ENCODE assay signal across 37 cellular contexts in the genomic region with DNA sequence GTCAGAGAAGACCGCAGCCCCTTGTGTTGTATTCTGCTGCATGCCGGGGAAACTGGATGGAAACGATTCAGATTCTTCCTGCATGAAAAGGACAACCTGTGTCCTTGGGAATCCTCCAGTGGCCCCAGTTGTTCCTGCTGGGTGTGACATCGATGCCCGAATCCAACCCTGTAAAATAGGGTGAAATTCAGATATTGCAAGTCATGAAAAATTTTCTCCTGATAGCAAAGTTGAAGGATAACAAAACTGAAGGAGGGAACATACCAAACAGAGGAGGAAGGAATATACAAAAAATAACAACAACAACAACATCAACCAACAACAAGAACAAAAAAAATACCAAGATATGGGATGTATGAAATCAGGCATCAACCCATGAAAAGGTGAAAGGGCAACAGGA.
"Had no signal": no experiment of that assay in that cellular context is flagged by ENCODE, and none has a peak within 500 bp of the region (broad histone marks: within the 10 kb centered on the region; RNA-seq: fewer than 3 reads in every experiment).

No MANE protein-coding gene starts in this region.

- H3K36me3 Mint-ChIP-seq: activated naive CD8-positive, alpha-beta T cell treated with anti-CD3 and anti-CD28 coated beads for 36 hours had no signal

- H3K27ac ChIP-seq: adrenal gland, body of pancreas, brain microvascular endothelial cell, breast epithelium, VCaP had no signal

- FAIRE-seq: astrocyte, TTC549 had no signal

- ATAC-seq: activated CD4-positive, alpha-beta T cell treated with anti-CD3 and anti-CD28 coated beads for 36 hours; activated CD8-positive, alpha-beta memory T cell treated with anti-CD3 and anti-CD28 coated beads, Interleukin-2, amount 10 ng/mL, durations not matched to agents 7 days and 5 days; activated CD8-positive, alpha-beta T cell treated with anti-CD3 and anti-CD28 coated beads, Interleukin-2, amount 10 ng/mL, durations not matched to agents 7 days and 5 days; activated naive CD4-positive, alpha-beta T cell treated with anti-CD3 and anti-CD28 coated beads, Interleukin-2, amount 50 U/mL, for 72 hours; activated T-cell treated with anti-CD3 and anti-CD28 coated beads, Interleukin-2, amount 50 U/mL, for 4 hours; activated T-cell treated with anti-CD3 and anti-CD28 coated beads, Interleukin-2, amount 50 U/mL, for 72 hours; activated T-helper 17 cell treated with anti-CD3 and anti-CD28 coated beads, Interleukin-2, amount 50 U/mL, for 72 hours; body of pancreas; T-cell had no signal

- H3K4me1 ChIP-seq: breast epithelium had no signal

- DNase-seq: activated B cell treated with CpG ODN at 0.5 μM for 24 hours; activated CD4-positive, alpha-beta memory T cell treated with anti-CD3 and anti-CD28 coated beads, Interleukin-2, amount 10 ng/mL, durations not matched to agents 7 days and 5 days; activated CD4-positive, alpha-beta T cell treated with anti-CD3 and anti-CD28 coated beads for 1 hour; activated CD4-positive, alpha-beta T cell treated with anti-CD3 and anti-CD28 coated beads for 36 hours; activated CD4-positive, alpha-beta T cell treated with anti-CD3 and anti-CD28 coated beads for 48 hours; activated CD4-positive, alpha-beta T cell treated with anti-CD3 and anti-CD28 coated beads, Interleukin-2, amount 10 ng/mL, durations not matched to agents 7 days and 5 days; activated CD4-positive, alpha-beta T cell treated with anti-CD3 and anti-CD28 coated beads, Interleukin-2, amount 50 U/mL, for 48 hours; activated CD8-positive, alpha-beta memory T cell treated with anti-CD3 and anti-CD28 coated beads for 24 hours; activated CD8-positive, alpha-beta memory T cell treated with anti-CD3 and anti-CD28 coated beads, Interleukin-2, amount 10 ng/mL, durations not matched to agents 7 days and 5 days; activated CD8-positive, alpha-beta T cell treated with anti-CD3 and anti-CD28 coated beads, Interleukin-2, amount 10 ng/mL, durations not matched to agents 7 days and 5 days; activated effector memory CD4-positive, alpha-beta T cell treated with anti-CD3 and anti-CD28 coated beads, Interleukin-2, amount 50 U/mL, for 16 hours; activated gamma-delta T cell treated with Interleukin-2 at 50 U/mL for 16 hours; activated naive CD4-positive, alpha-beta T cell; activated naive CD4-positive, alpha-beta T cell treated with anti-CD3 and anti-CD28 coated beads for 36 hours; activated naive CD4-positive, alpha-beta T cell treated with anti-CD3 and anti-CD28 coated beads, Interleukin-2, amount 50 U/mL, for 16 hours; activated naive CD8-positive, alpha-beta T cell treated with anti-CD3 and anti-CD28 coated beads for 36 hours; activated T-cell treated with anti-CD3 and anti-CD28 coated beads for 4 hours; activated T-cell treated with anti-CD3 and anti-CD28 coated beads, Interleukin-2, amount 50 U/mL, for 1 hour; activated T-cell treated with anti-CD3 and anti-CD28 coated beads, Interleukin-2, amount 50 U/mL, for 4 hours; activated T-cell treated with anti-CD3 and anti-CD28 coated beads, Interleukin-2, amount 50 U/mL, for 72 hours; adrenal gland; amniotic stem cell; aorta; body of pancreas; brain microvascular endothelial cell; central memory CD4-positive, alpha-beta T cell; T-cell; T-helper 2 cell; T-helper 9 cell had no signal

- H3K4me3 ChIP-seq: adrenal gland, body of pancreas, breast epithelium had no signal

- H3K9me3 ChIP-seq: adrenal gland, body of pancreas had no signal

- H3K4me3 Mint-ChIP-seq: activated B cell treated with CpG ODN at 0.5 μM for 24 hours; activated CD4-positive, alpha-beta memory T cell treated with anti-CD3 and anti-CD28 coated beads, Interleukin-2, amount 10 ng/mL, durations not matched to agents 7 days and 5 days; activated CD4-positive, alpha-beta T cell treated with anti-CD3 and anti-CD28 coated beads for 36 hours; activated CD4-positive, alpha-beta T cell treated with anti-CD3 and anti-CD28 coated beads, Interleukin-2, amount 10 ng/mL, durations not matched to agents 7 days and 5 days; activated CD8-positive, alpha-beta memory T cell treated with anti-CD3 and anti-CD28 coated beads, Interleukin-2, amount 10 ng/mL, durations not matched to agents 7 days and 5 days; activated CD8-positive, alpha-beta T cell treated with anti-CD3 and anti-CD28 coated beads, Interleukin-2, amount 10 ng/mL, durations not matched to agents 7 days and 5 days; activated naive CD4-positive, alpha-beta T cell treated with anti-CD3 and anti-CD28 coated beads for 36 hours; activated naive CD8-positive, alpha-beta T cell treated with anti-CD3 and anti-CD28 coated beads for 36 hours; activated T-cell treated with anti-CD3 and anti-CD28 coated beads, Interleukin-2, amount 50 U/mL, for 4 hours; activated T-cell treated with anti-CD3 and anti-CD28 coated beads, Interleukin-2, amount 50 U/mL, for 72 hours; activated T-helper 1 cell treated with anti-CD3 and anti-CD28 coated beads, Interleukin-12 subunit alpha, Interleukin-12 subunit beta, Interleukin-2, Interleukin-4 antibody, amounts not matched to agents 30 ng/mL and 10 ng/mL and 1 ng/mL, durations not matched to agents 14 hours and 24 hours and 36 hours; activated T-helper 17 cell treated with anti-CD3 and anti-CD28 coated beads, Interleukin-2, amount 50 U/mL, for 72 hours; T-helper 2 cell treated with Interferon-gamma antibody and Interleukin-4, amounts not matched to agents 5 μg/mL and 100 μg/mL, for 36 hours had no signal

- H3K36me3 ChIP-seq: adrenal gland, brain microvascular endothelial cell, breast epithelium had no signal

- H3K27ac Mint-ChIP-seq: activated B cell treated with CpG ODN at 0.5 μM for 24 hours; activated CD4-positive, alpha-beta memory T cell treated with anti-CD3 and anti-CD28 coated beads, Interleukin-2, amount 10 ng/mL, durations not matched to agents 7 days and 5 days; activated CD4-positive, alpha-beta T cell treated with anti-CD3 and anti-CD28 coated beads for 36 hours; activated CD4-positive, alpha-beta T cell treated with anti-CD3 and anti-CD28 coated beads, Interleukin-2, amount 10 ng/mL, durations not matched to agents 7 days and 5 days; activated CD8-positive, alpha-beta memory T cell treated with anti-CD3 and anti-CD28 coated beads, Interleukin-2, amount 10 ng/mL, durations not matched to agents 7 days and 5 days; activated CD8-positive, alpha-beta T cell treated with anti-CD3 and anti-CD28 coated beads, Interleukin-2, amount 10 ng/mL, durations not matched to agents 7 days and 5 days; activated naive CD4-positive, alpha-beta T cell treated with anti-CD3 and anti-CD28 coated beads for 36 hours; activated naive CD4-positive, alpha-beta T cell treated with anti-CD3 and anti-CD28 coated beads, Interleukin-2, amount 50 U/mL, for 72 hours; activated naive CD8-positive, alpha-beta T cell treated with anti-CD3 and anti-CD28 coated beads for 36 hours; activated T-cell treated with anti-CD3 and anti-CD28 coated beads, Interleukin-2, amount 50 U/mL, for 72 hours; activated T-helper 1 cell treated with anti-CD3 and anti-CD28 coated beads, Interleukin-12 subunit alpha, Interleukin-12 subunit beta, Interleukin-2, Interleukin-4 antibody, amounts not matched to agents 30 ng/mL and 10 ng/mL and 1 ng/mL, durations not matched to agents 14 hours and 24 hours and 36 hours; activated T-helper 17 cell treated with anti-CD3 and anti-CD28 coated beads, Interleukin-2, amount 50 U/mL, for 72 hours; T-helper 2 cell treated with Interferon-gamma antibody and Interleukin-4, amounts not matched to agents 5 μg/mL and 100 μg/mL, for 36 hours had no signal
